Comparison of ENCODE assay signal across 12 cellular contexts in genomic region chr5:117131048-117131679, GRCh38.
DNase-seq lines count a peak whose midpoint lies in the region; ATAC-seq and TF ChIP-seq lines count a peak whose summit lies in the region.
"Had no signal": no experiment of that assay in that cellular context is flagged by ENCODE, and none has a peak within 500 bp of the region (broad histone marks: within the 10 kb centered on the region; RNA-seq: fewer than 3 reads in every experiment).

No MANE protein-coding gene starts in this region.

- DNase-seq in GM10248 (ENCODE audit: extremely low spot score), result peak; percentile 21
- DNase-seq in NCI-H2171 treated with DMSO at 0.1 percent for 48 hours (lab: John Stamatoyannopoulos, UW), result peak; percentile 91
- DNase-seq in activated CD8-positive, alpha-beta T cell treated with anti-CD3 and anti-CD28 coated beads, Interleukin-2, amount 10 ng/mL, durations not matched to agents 7 days and 5 days, result no peak
- no peak for DNase-seq in EL
- no peak for DNase-seq in dermis blood vessel endothelial cell
- DNase-seq in activated CD4-positive, alpha-beta T cell treated with anti-CD3 and anti-CD28 coated beads for 48 hours, result no peak
- DNase-seq: heart left ventricle; NCI-H1048; stimulated activated CD4-positive, alpha-beta T cell treated with anti-CD3 and anti-CD28 coated beads, Interleukin-2, amount 100 ng/mL, for 24 hours; trophoblast cell had no signal

- no peak overlapping the region for H3K27ac Mint-ChIP-seq in activated CD8-positive, alpha-beta T cell treated with anti-CD3 and anti-CD28 coated beads, Interleukin-2, amount 10 ng/mL, durations not matched to agents 7 days and 5 days

- ATAC-seq in GM19455 (IDR thresholded peaks at IDR 0.05; ENCODE audit: unreplicated experiment) (peak; percentile 93), HG02981 (IDR thresholded peaks at IDR 0.05; ENCODE audit: unreplicated experiment) (peak; percentile 80)
- no peak for ATAC-seq in activated CD8-positive, alpha-beta T cell treated with anti-CD3 and anti-CD28 coated beads, Interleukin-2, amount 10 ng/mL, durations not matched to agents 7 days and 5 days
- ATAC-seq: heart left ventricle had no signal

- no peak overlapping the region for H3K4me3 Mint-ChIP-seq in activated CD8-positive, alpha-beta T cell treated with anti-CD3 and anti-CD28 coated beads, Interleukin-2, amount 10 ng/mL, durations not matched to agents 7 days and 5 days

- no peaks in the 10 kb centered on the region for H3K9me3 Mint-ChIP-seq in activated CD8-positive, alpha-beta T cell treated with anti-CD3 and anti-CD28 coated beads, Interleukin-2, amount 10 ng/mL, durations not matched to agents 7 days and 5 days (ENCODE audit: insufficient read depth)

- CTCF ChIA-PET in GM10248 (lab: Yijun Ruan, JAX), result no interaction called here
- CTCF ChIA-PET in activated CD8-positive, alpha-beta T cell treated with anti-CD3 and anti-CD28 coated beads, Interleukin-2, amount 10 ng/mL, durations not matched to agents 7 days and 5 days (lab: Charles Lee), result no interaction called here

- H3K4me1 Mint-ChIP-seq in activated CD8-positive, alpha-beta T cell treated with anti-CD3 and anti-CD28 coated beads, Interleukin-2, amount 10 ng/mL, durations not matched to agents 7 days and 5 days (ENCODE audit: low read depth), result no peaks in the 10 kb centered on the region

- no peaks in the 10 kb centered on the region for H3K36me3 Mint-ChIP-seq in activated CD8-positive, alpha-beta T cell treated with anti-CD3 and anti-CD28 coated beads, Interleukin-2, amount 10 ng/mL, durations not matched to agents 7 days and 5 days (ENCODE audit: low read depth)

- POLR2A ChIA-PET in GM10248 (lab: Yijun Ruan, JAX), result no interaction called here
- POLR2A ChIA-PET in activated CD8-positive, alpha-beta T cell treated with anti-CD3 and anti-CD28 coated beads, Interleukin-2, amount 10 ng/mL, durations not matched to agents 7 days and 5 days (lab: Charles Lee), result no interaction called here

- H3K27me3 Mint-ChIP-seq in activated CD8-positive, alpha-beta T cell treated with anti-CD3 and anti-CD28 coated beads, Interleukin-2, amount 10 ng/mL, durations not matched to agents 7 days and 5 days (ENCODE audit: low read depth), result no peaks in the 10 kb centered on the region

- TF ChIP-seq CTCF in GM10248 (IDR thresholded peaks at IDR 0.05; ENCODE audit: control extremely low read depth, extremely low read depth, low read depth, missing control alignments), result no peak

Comparison
In these comparisons a context has a peak if more than half of its experiments do, and no peak if none do; other contexts are left out.
1. DNase-seq: peak in GM10248 (single experiment) and NCI-H2171 treated with DMSO at 0.1 percent for 48 hours (single experiment); none in activated CD8-positive, alpha-beta T cell treated with anti-CD3 and anti-CD28 coated beads, Interleukin-2, amount 10 ng/mL, durations not matched to agents 7 days and 5 days (single experiment), EL (single experiment), dermis blood vessel endothelial cell (single experiment) and activated CD4-positive, alpha-beta T cell treated with anti-CD3 and anti-CD28 coated beads for 48 hours (single experiment).